Comparison of ENCODE assay signal across 7 cellular contexts in the genomic region with DNA sequence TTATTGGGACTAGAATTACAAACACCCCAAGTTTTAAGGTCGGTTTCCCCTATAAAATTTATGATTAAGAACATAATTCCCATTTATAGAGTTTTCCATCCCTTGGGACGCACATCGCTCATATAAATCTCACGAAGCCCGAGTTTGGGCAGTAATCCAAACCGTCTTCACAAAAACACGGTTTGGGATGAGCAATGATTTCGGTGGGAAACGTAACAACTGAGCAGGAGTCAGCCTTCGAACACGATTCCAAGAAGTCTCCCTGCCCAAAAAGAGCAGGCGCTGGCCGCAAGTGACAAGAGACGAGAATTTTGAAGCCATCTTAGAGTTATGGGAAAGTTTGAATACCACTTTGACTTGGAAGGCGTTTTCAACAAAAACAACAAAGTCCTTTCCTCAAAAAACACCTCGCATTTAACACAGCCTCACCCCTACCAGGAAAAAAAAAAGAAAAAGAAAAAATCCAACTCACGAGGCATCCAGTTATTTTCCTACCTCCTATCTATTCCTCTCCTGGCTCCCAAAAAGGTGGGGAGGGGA. TPM values are rescaled to one million over a fixed set of nuclear protein-coding genes. Genes with fewer than 3 reads are reported as not detected.
DNase-seq lines count a peak whose midpoint lies in the region; ATAC-seq, FAIRE-seq and TF ChIP-seq lines count a peak whose summit lies in the region.

No MANE protein-coding gene starts in this region.

- peaks cover 9% of the 10 kb centered on the region for H3K36me3 Mint-ChIP-seq in osteocyte (ENCODE audit: unreplicated experiment)

- H3K4me3 Mint-ChIP-seq in osteocyte (ENCODE audit: unreplicated experiment), result peak overlapping the region; percentile 80

- no peak for ATAC-seq in HG02759 (IDR thresholded peaks at IDR 0.05; ENCODE audit: unreplicated experiment)

- H3K27me3 Mint-ChIP-seq in osteocyte (ENCODE audit: unreplicated experiment), result peaks cover 8% of the 10 kb centered on the region

- TF ChIP-seq CTCF in osteocyte (IDR thresholded peaks at IDR 0.05), result no peak

- H3K27ac Mint-ChIP-seq in osteocyte (ENCODE audit: unreplicated experiment), result peak overlapping the region; percentile 93

- no peak for DNase-seq in GM19239 (ENCODE audit: insufficient read length, low spot score)
- peak; percentile 72 for DNase-seq in RPMI7951 (ENCODE audit: low read depth)
- no peak for DNase-seq in osteocyte (ENCODE audit: extremely low spot score, unreplicated experiment)
- no peak for DNase-seq in NCI-H1048 (lab: John Stamatoyannopoulos, UW)
- no peak for DNase-seq in T-helper 9 cell

- FAIRE-seq in GM19239 (lab: Jason Lieb, UNC), result peak; percentile 71

- H3K4me1 Mint-ChIP-seq in osteocyte (ENCODE audit: unreplicated experiment), result peaks cover 33% of the 10 kb centered on the region

- no peaks in the 10 kb centered on the region for H3K27me3 ChIP-seq in esophagus (ENCODE audit: control insufficient read depth in 1 of 2, insufficient read depth in 2 of 2, low read length in 2 of 2)

- H3K4me1 ChIP-seq in esophagus (ENCODE audit: control insufficient read depth in 2 of 2, insufficient read depth in 2 of 2, low read length in 1 of 2), result peaks cover 0 to 3% of the 10 kb centered on the region in 2 donors

- peak overlapping the region in 1 of 2 donors; percentile 75 for H3K27ac ChIP-seq in esophagus (ENCODE audit: low read depth in 2 of 2, low read length in 1 of 2)

- WGBS in esophagus, 2 donors, result 15 to 17% methylated on average over 17 of the region's 17 CpGs

- no peaks in the 10 kb centered on the region for H3K9me3 ChIP-seq in esophagus (ENCODE audit: control insufficient read depth in 2 of 2, insufficient read depth in 1 of 2, low read depth in 1 of 2, low read length in 1 of 2)

- no peaks in the 10 kb centered on the region for H3K36me3 ChIP-seq in esophagus (ENCODE audit: control insufficient read depth in 2 of 2, insufficient read depth in 2 of 2, low read length in 1 of 2)

- H3K4me3 ChIP-seq in esophagus (ENCODE audit: low read depth in 1 of 2, low read length in 2 of 2), result peak overlapping the region; percentile 1 to 96

- H3K9me3 Mint-ChIP-seq in osteocyte (ENCODE audit: unreplicated experiment), result no peaks in the 10 kb centered on the region

RNA-seq across cellular contexts. Expression of a gene that starts 1.7 kb away (rescaled TPM):
- 60.7 and 65.6 TPM in 2 replicates for total RNA-seq in RPMI7951 (2014; rRNA removed; shearing (Covaris generic))
- polyA plus RNA-seq in esophagus, result 10 to 100 TPM; 15.8 to 25.8 TPM
- total RNA-seq in osteocyte, result 67.5 and 72.1 TPM in 2 replicates

RNA-seq across cellular contexts. Expression of a gene that starts 46.5 kb away (rescaled TPM):
- total RNA-seq in RPMI7951 (2014; rRNA removed; shearing (Covaris generic)), result 27.8 and 30.2 TPM in 2 replicates
- polyA plus RNA-seq in esophagus, result 1 to 10 TPM; 5.7 to 7.4 TPM
- total RNA-seq in osteocyte, result 21.6 and 22.1 TPM in 2 replicates
